Comparison of ENCODE assay signal across 2 cellular contexts in genomic region chrX:102712216-102712966, GRCh38.
TF ChIP-seq lines count a peak whose summit lies in the region.

Gene GPRASP2 (plus strand): TSS chrX:102712448. CDS start chrX:102714870, 2,422 bp downstream.

TF ChIP-seq in HCT116, 20 proteins besides CTCF, POLR2A, EP300 and RAD21 (continued from another document):
- TF ChIP-seq, protein P1, sequence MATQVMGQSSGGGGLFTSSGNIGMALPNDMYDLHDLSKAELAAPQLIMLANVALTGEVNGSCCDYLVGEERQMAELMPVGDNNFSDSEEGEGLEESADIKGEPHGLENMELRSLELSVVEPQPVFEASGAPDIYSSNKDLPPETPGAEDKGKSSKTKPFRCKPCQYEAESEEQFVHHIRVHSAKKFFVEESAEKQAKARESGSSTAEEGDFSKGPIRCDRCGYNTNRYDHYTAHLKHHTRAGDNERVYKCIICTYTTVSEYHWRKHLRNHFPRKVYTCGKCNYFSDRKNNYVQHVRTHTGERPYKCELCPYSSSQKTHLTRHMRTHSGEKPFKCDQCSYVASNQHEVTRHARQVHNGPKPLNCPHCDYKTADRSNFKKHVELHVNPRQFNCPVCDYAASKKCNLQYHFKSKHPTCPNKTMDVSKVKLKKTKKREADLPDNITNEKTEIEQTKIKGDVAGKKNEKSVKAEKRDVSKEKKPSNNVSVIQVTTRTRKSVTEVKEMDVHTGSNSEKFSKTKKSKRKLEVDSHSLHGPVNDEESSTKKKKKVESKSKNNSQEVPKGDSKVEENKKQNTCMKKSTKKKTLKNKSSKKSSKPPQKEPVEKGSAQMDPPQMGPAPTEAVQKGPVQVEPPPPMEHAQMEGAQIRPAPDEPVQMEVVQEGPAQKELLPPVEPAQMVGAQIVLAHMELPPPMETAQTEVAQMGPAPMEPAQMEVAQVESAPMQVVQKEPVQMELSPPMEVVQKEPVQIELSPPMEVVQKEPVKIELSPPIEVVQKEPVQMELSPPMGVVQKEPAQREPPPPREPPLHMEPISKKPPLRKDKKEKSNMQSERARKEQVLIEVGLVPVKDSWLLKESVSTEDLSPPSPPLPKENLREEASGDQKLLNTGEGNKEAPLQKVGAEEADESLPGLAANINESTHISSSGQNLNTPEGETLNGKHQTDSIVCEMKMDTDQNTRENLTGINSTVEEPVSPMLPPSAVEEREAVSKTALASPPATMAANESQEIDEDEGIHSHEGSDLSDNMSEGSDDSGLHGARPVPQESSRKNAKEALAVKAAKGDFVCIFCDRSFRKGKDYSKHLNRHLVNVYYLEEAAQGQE (IDR thresholded peaks at IDR 0.05; ENCODE audit: low read depth), result no peak
- TF ChIP-seq, protein P2, sequence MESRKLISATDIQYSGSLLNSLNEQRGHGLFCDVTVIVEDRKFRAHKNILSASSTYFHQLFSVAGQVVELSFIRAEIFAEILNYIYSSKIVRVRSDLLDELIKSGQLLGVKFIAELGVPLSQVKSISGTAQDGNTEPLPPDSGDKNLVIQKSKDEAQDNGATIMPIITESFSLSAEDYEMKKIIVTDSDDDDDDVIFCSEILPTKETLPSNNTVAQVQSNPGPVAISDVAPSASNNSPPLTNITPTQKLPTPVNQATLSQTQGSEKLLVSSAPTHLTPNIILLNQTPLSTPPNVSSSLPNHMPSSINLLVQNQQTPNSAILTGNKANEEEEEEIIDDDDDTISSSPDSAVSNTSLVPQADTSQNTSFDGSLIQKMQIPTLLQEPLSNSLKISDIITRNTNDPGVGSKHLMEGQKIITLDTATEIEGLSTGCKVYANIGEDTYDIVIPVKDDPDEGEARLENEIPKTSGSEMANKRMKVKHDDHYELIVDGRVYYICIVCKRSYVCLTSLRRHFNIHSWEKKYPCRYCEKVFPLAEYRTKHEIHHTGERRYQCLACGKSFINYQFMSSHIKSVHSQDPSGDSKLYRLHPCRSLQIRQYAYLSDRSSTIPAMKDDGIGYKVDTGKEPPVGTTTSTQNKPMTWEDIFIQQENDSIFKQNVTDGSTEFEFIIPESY (IDR thresholded peaks at IDR 0.05; ENCODE audit: extremely low read depth, insufficient replicate concordance, low read length), result no peak
- TF ChIP-seq EGR1 (IDR thresholded peaks at IDR 0.05; ENCODE audit: low read depth) (no peak), FOSL1 (IDR thresholded peaks at IDR 0.05; ENCODE audit: low read depth) (no peak), CBX3 (IDR thresholded peaks at IDR 0.05; ENCODE audit: low read depth) (no peak), SP1 (IDR thresholded peaks at IDR 0.05; ENCODE audit: low read depth) (no peak), EZH2 (IDR thresholded peaks at IDR 0.05) (no peak), ZNF274 (IDR thresholded peaks at IDR 0.05; ENCODE audit: low read depth, low read length) (no peak), SRF (IDR thresholded peaks at IDR 0.05; ENCODE audit: low read depth) (no peak)

TF ChIP-seq in WTC11, 78 proteins besides CTCF, POLR2A, EP300 and RAD21 (continued from another document):
- TF ChIP-seq, protein P3, sequence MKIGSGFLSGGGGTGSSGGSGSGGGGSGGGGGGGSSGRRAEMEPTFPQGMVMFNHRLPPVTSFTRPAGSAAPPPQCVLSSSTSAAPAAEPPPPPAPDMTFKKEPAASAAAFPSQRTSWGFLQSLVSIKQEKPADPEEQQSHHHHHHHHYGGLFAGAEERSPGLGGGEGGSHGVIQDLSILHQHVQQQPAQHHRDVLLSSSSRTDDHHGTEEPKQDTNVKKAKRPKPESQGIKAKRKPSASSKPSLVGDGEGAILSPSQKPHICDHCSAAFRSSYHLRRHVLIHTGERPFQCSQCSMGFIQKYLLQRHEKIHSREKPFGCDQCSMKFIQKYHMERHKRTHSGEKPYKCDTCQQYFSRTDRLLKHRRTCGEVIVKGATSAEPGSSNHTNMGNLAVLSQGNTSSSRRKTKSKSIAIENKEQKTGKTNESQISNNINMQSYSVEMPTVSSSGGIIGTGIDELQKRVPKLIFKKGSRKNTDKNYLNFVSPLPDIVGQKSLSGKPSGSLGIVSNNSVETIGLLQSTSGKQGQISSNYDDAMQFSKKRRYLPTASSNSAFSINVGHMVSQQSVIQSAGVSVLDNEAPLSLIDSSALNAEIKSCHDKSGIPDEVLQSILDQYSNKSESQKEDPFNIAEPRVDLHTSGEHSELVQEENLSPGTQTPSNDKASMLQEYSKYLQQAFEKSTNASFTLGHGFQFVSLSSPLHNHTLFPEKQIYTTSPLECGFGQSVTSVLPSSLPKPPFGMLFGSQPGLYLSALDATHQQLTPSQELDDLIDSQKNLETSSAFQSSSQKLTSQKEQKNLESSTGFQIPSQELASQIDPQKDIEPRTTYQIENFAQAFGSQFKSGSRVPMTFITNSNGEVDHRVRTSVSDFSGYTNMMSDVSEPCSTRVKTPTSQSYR (CRISPR knock-in tag; IDR thresholded peaks at IDR 0.05), result no peak
- no peak for TF ChIP-seq ZBTB43 (CRISPR knock-in tag; IDR thresholded peaks at IDR 0.05)
- no peak for TF ChIP-seq KAT7 (CRISPR knock-in tag; IDR thresholded peaks at IDR 0.05; ENCODE audit: borderline replicate concordance)
- peak; percentile 36; the same call in 1 of the 2 replicates for TF ChIP-seq FOXP4 (CRISPR knock-in tag; IDR thresholded peaks at IDR 0.05)
- no peak for TF ChIP-seq TP53 (CRISPR knock-in tag; IDR thresholded peaks at IDR 0.05)
- TF ChIP-seq, protein P4, sequence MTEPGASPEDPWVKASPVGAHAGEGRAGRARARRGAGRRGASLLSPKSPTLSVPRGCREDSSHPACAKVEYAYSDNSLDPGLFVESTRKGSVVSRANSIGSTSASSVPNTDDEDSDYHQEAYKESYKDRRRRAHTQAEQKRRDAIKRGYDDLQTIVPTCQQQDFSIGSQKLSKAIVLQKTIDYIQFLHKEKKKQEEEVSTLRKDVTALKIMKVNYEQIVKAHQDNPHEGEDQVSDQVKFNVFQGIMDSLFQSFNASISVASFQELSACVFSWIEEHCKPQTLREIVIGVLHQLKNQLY (CRISPR knock-in tag; IDR thresholded peaks at IDR 0.05), result no peak
- TF ChIP-seq OVOL2 (CRISPR knock-in tag; IDR thresholded peaks at IDR 0.05; ENCODE audit: borderline replicate concordance), result no peak
- TF ChIP-seq FOXP1 (CRISPR knock-in tag; IDR thresholded peaks at IDR 0.05; ENCODE audit: borderline replicate concordance), result no peak
- TF ChIP-seq HMGXB4 (CRISPR knock-in tag; IDR thresholded peaks at IDR 0.05), result peak; percentile 82; the same call in 1 of the 2 replicates
